ENCODE assay signal across 19 cellular contexts in the genomic region with DNA sequence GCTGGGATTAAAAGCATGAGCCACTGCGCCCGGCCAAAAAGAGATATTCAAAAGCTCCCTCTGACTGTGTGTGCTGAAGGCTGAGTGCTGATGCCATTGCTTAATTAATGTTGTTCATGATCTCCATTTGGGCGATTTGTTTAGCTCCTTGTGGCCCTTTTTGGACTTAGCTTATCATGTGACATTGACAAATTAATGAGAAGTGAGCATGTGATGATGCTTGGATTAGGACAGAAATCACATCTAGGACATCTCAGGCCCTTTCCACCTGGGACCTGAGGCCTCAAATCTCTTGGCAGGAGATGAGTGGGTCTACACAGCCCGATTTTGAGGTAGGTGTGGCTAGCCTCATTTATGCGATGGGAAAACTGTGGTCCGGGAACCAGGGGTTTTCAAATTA. TPM values are rescaled to one million over a fixed set of nuclear protein-coding genes. Genes with fewer than 3 reads are reported as not detected.
A peak's percentile ranks its signal among the peaks of the same experiment; 100 is the strongest.
DNase-seq lines count a peak whose midpoint lies in the region; TF ChIP-seq lines count a peak whose summit lies in the region.
"Had no signal": no experiment of that assay in that cellular context is flagged by ENCODE, and none has a peak within 500 bp of the region (broad histone marks: within the 10 kb centered on the region; RNA-seq: fewer than 3 reads in every experiment).

No MANE protein-coding gene starts in this region.

- peak overlapping the region; percentile 99 for H3K27ac ChIP-seq in 22Rv1
- H3K27ac ChIP-seq in PC-9: peak overlapping the region; percentile 91
- H3K27ac ChIP-seq in hepatocyte: peak overlapping the region; percentile 56
- peak overlapping the region; percentile 79 for H3K27ac ChIP-seq in parathyroid adenoma
- H3K27ac ChIP-seq in mesendoderm (ENCODE audit: low read depth, low read length): no peak overlapping the region
- H3K27ac ChIP-seq: cardiac muscle cell, esophagus muscularis mucosa, SJCRH30 had no signal

- peak overlapping the region; percentile 45 for H3K4me3 ChIP-seq in PC-9
- no peak overlapping the region for H3K4me3 ChIP-seq in hepatocyte
- no peak overlapping the region for H3K4me3 ChIP-seq in parathyroid adenoma (ENCODE audit: low read depth, low read length)
- no peak overlapping the region for H3K4me3 ChIP-seq in mesendoderm (ENCODE audit: low read length)
- H3K4me3 ChIP-seq: cardiac muscle cell, esophagus muscularis mucosa, SJCRH30, skin epidermis had no signal

- DNase-seq in PC-9: no peak
- no peak for DNase-seq in hepatocyte (ENCODE audit: low spot score)
- DNase-seq in cerebellar nuclear complex (lab: John Stamatoyannopoulos, UW): no peak
- DNase-seq in mesendoderm: no peak
- no peak for DNase-seq in COLO829 (ENCODE audit: low spot score)
- DNase-seq in posterior vena cava (ENCODE audit: low spot score): no peak
- DNase-seq: activated gamma-delta T cell; KG1; naive thymus-derived CD4-positive, alpha-beta T cell; SJCRH30; stimulated activated CD4-positive, alpha-beta T cell treated with anti-CD3 and anti-CD28 coated beads, Interleukin-4, amount 100 ng/mL, for 1 hour had no signal

- H3K9me3 ChIP-seq in PC-9 (ENCODE audit: insufficient read depth, low read depth) (no peaks in the 10 kb centered on the region), hepatocyte (ENCODE audit: low read depth) (no peaks in the 10 kb centered on the region), parathyroid adenoma (ENCODE audit: control insufficient read depth, low read length) (no peaks in the 10 kb centered on the region)
- H3K9me3 ChIP-seq: esophagus muscularis mucosa, SJCRH30 had no signal

- H3K79me2 ChIP-seq in PC-9 (ENCODE audit: low read depth) (peaks cover 100% of the 10 kb centered on the region), hepatocyte (no peaks in the 10 kb centered on the region), parathyroid adenoma (no peaks in the 10 kb centered on the region), mesendoderm (ENCODE audit: control insufficient read depth, insufficient read depth, low read length) (no peaks in the 10 kb centered on the region)

- H3K36me3 ChIP-seq in PC-9 (ENCODE audit: low read depth) (peaks cover 40% of the 10 kb centered on the region), hepatocyte (replicated peaks; ENCODE audit: insufficient read depth, low read depth) (no peaks in the 10 kb centered on the region), parathyroid adenoma (ENCODE audit: control insufficient read depth, insufficient read depth, low read length) (no peaks in the 10 kb centered on the region), mesendoderm (ENCODE audit: control insufficient read depth, insufficient read depth, low read length) (no peaks in the 10 kb centered on the region)
- H3K36me3 ChIP-seq: cardiac muscle cell, esophagus muscularis mucosa, SJCRH30 had no signal

- TF ChIP-seq CTCF in 22Rv1 (IDR thresholded peaks at IDR 0.05): no peak
- no peak for TF ChIP-seq CTCF in PC-9 (conservative IDR thresholded peaks at IDR 0.05)
- no peak for TF ChIP-seq CTCF in hepatocyte (IDR thresholded peaks at IDR 0.05; ENCODE audit: poor library complexity)
- TF ChIP-seq CTCF in parathyroid adenoma (IDR thresholded peaks at IDR 0.05): no peak

- 93% methylated on average over 6 of the region's 6 CpGs for WGBS in hepatocyte (ENCODE audit: low lambda C conversion rate, missing lambda C conversion rate)
- no CpG with 5 or more reads among the region's 6 CpGs for WGBS in mesendoderm (ENCODE audit: extremely low coverage, insufficient coverage, low lambda C conversion rate)

- H3K23ac ChIP-seq in mesendoderm (ENCODE audit: low read length): no peak overlapping the region

- H4K5ac ChIP-seq in mesendoderm (ENCODE audit: low read length): no peak overlapping the region

- H3F3A ChIP-seq in PC-9 (ENCODE audit: insufficient read depth, low read depth): peaks cover 70% of the 10 kb centered on the region

- H3K79me1 ChIP-seq in mesendoderm (ENCODE audit: low read length): no peaks in the 10 kb centered on the region

- no peak overlapping the region for H2BK120ac ChIP-seq in mesendoderm (ENCODE audit: low read depth, low read length)

- POLR2A ChIA-PET in PC-9 (lab: Charles Lee; ENCODE audit: unreplicated experiment): no interaction called here

- H3K9ac ChIP-seq in parathyroid adenoma: no peak overlapping the region
- no peak overlapping the region for H3K9ac ChIP-seq in mesendoderm (ENCODE audit: low read length)

- H2AFZ ChIP-seq in PC-9: no peak overlapping the region
- H2AFZ ChIP-seq in hepatocyte: no peak overlapping the region
- peak overlapping the region; percentile 73 for H2AFZ ChIP-seq in parathyroid adenoma

- no TSS peak for BruUV-seq in PC-9 (replicated peaks; lab: Mats Ljungman, UMichigan)

- H3K27me3 ChIP-seq in PC-9 (ENCODE audit: insufficient read depth, low read depth): no peaks in the 10 kb centered on the region
- no peaks in the 10 kb centered on the region for H3K27me3 ChIP-seq in hepatocyte
- no peaks in the 10 kb centered on the region for H3K27me3 ChIP-seq in parathyroid adenoma (ENCODE audit: control insufficient read depth, insufficient read depth, low read length)
- H3K27me3 ChIP-seq in mesendoderm (ENCODE audit: insufficient read depth, low read length, poor library complexity): no peaks in the 10 kb centered on the region
- H3K27me3 ChIP-seq: cardiac muscle cell, SJCRH30 had no signal

- H4K20me1 ChIP-seq in PC-9 (ENCODE audit: insufficient read depth) (peaks cover 4% of the 10 kb centered on the region; the same call in 1 of the 2 replicates), hepatocyte (ENCODE audit: insufficient read depth, poor library complexity, severe bottlenecking) (no peaks in the 10 kb centered on the region)

- H2BK15ac ChIP-seq in mesendoderm (replicated peaks; ENCODE audit: low read depth): no peak overlapping the region

- H3K18ac ChIP-seq in mesendoderm (ENCODE audit: low read length): no peak overlapping the region

- CTCF ChIA-PET in PC-9 (lab: Charles Lee): interaction anchor here (0.8 kb wide), 1 partner anchor 25 kb away, joined by 3 read pairs; no protein-coding TSS in a partner anchor

- H3K4ac ChIP-seq in mesendoderm (ENCODE audit: low read depth, low read length): no peak overlapping the region

- H3K9me2 ChIP-seq in PC-9 (ENCODE audit: insufficient read depth) (no peaks in the 10 kb centered on the region), hepatocyte (replicated peaks; ENCODE audit: insufficient read depth) (no peaks in the 10 kb centered on the region)

- H3K56ac ChIP-seq in mesendoderm (ENCODE audit: low read length): no peak overlapping the region

- no peak overlapping the region for H4K8ac ChIP-seq in mesendoderm (ENCODE audit: low read depth, low read length)

- no peak overlapping the region for H2AK5ac ChIP-seq in mesendoderm (ENCODE audit: low read length)

- H3K4me1 ChIP-seq in PC-9 (replicated peaks; ENCODE audit: insufficient read depth) (peaks cover 100% of the 10 kb centered on the region), hepatocyte (ENCODE audit: insufficient read depth) (peaks cover 45% of the 10 kb centered on the region), parathyroid adenoma (peaks cover 21% of the 10 kb centered on the region), mesendoderm (ENCODE audit: control insufficient read depth, low read depth, low read length) (no peaks in the 10 kb centered on the region)
- H3K4me1 ChIP-seq: esophagus muscularis mucosa, SJCRH30 had no signal

- H3K4me2 ChIP-seq in PC-9 (peak overlapping the region; percentile 91), hepatocyte (peak overlapping the region; percentile 7), parathyroid adenoma (ENCODE audit: low read length) (peak overlapping the region; percentile 5), mesendoderm (ENCODE audit: low read length) (no peak overlapping the region)

- intact Hi-C loops in PC-9 (cut with micrococcal nuclease; ENCODE audit: unreplicated experiment) (no loop called here), posterior vena cava (cut with DNase I) (no loop called here)

- H2BK5ac ChIP-seq in mesendoderm (ENCODE audit: low read length): no peak overlapping the region

RNA-seq across cellular contexts. Expression of gene EHF, which starts 10.4 kb away (rescaled TPM):
- total RNA-seq in PC-9 (2021) (85.7 and 118 TPM in 2 replicates), hepatocyte (8.6 and 9.0 TPM in 2 replicates), posterior vena cava (not detected)
- 5.8 and 6.2 TPM in 2 replicates for polyA plus RNA-seq in hepatocyte
- 0.06 TPM for polyA plus RNA-seq in mesendoderm (2013, experiment 1 of 2)
- polyA plus RNA-seq in mesendoderm (2013, experiment 2 of 2): not detected
- total RNA-seq: cardiac muscle cell; glomerular endothelial cell; OCI-LY7; SJCRH30; T-helper 1 cell treated with Interleukin-12 subunit alpha and Interleukin-12 subunit beta and Interleukin-4 antibody, amounts not matched to agents 30 ng/mL and 1 ng/mL, for 36 hours had no signal
- polyA plus RNA-seq: cardiac muscle cell; naive thymus-derived CD4-positive, alpha-beta T cell had no signal
